In the genomic region with DNA sequence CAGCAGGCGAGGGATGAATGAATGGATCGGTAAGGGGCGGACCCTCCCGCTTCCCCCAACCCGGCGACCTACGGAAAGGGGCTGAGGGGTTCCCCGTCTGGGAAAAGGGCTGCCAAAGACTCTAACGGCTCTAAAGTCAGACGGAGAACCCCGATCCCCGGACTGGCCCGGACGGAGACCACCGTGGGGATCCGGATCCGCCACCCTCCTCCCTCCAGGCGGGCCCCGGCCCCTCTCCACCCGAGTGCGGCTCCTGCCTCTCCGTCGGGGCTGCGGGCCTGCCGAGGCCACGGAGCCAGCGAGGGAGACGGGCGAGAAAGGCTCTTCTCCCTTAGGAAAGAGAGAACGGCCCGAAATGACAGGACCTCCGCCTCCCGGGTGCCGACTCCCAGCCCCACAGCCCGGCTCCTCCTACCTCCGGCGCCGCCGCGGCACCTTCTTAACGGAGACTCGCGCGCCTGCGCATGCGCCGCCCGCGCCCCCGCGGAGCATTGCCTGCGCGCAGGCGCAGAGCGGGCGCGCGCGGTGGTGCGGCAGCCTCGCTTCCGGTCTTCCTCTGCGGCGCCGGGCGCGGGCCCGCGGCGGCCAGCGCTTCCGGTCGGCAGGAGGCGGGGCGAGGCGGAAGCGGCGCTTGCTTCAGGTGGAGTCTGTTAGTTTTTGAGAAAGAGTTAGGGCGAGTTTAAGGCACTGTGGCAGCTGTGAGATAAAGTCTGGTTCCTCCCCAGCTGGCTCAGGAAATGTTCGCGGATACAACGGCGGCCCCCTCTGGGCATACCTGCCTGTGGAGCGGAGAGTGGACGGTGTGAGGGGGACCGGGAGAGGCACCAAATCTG, we compare ENCODE assay signal across 8 cellular contexts. TPM values are rescaled to one million over a fixed set of nuclear protein-coding genes. Genes with fewer than 3 reads are reported as not detected.
DNase-seq lines count a peak whose midpoint lies in the region; ATAC-seq and TF ChIP-seq lines count a peak whose summit lies in the region.

A gene with protein sequence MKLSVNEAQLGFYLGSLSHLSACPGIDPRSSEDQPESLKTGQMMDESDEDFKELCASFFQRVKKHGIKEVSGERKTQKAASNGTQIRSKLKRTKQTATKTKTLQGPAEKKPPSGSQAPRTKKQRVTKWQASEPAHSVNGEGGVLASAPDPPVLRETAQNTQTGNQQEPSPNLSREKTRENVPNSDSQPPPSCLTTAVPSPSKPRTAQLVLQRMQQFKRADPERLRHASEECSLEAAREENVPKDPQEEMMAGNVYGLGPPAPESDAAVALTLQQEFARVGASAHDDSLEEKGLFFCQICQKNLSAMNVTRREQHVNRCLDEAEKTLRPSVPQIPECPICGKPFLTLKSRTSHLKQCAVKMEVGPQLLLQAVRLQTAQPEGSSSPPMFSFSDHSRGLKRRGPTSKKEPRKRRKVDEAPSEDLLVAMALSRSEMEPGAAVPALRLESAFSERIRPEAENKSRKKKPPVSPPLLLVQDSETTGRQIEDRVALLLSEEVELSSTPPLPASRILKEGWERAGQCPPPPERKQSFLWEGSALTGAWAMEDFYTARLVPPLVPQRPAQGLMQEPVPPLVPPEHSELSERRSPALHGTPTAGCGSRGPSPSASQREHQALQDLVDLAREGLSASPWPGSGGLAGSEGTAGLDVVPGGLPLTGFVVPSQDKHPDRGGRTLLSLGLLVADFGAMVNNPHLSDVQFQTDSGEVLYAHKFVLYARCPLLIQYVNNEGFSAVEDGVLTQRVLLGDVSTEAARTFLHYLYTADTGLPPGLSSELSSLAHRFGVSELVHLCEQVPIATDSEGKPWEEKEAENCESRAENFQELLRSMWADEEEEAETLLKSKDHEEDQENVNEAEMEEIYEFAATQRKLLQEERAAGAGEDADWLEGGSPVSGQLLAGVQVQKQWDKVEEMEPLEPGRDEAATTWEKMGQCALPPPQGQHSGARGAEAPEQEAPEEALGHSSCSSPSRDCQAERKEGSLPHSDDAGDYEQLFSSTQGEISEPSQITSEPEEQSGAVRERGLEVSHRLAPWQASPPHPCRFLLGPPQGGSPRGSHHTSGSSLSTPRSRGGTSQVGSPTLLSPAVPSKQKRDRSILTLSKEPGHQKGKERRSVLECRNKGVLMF (N-terminal part only) (minus strand): TSS at position 462 of the 833 bp plus-strand sequence. CDS start 2,642 bp downstream, outside the sequence.

- peaks cover 2% of the 10 kb centered on the region for H3K36me3 ChIP-seq in upper lobe of right lung

- H3K9me3 Mint-ChIP-seq in progenitor cell of endocrine pancreas (ENCODE audit: low read depth), result no peaks in the 10 kb centered on the region

- TF ChIP-seq POLR2A in GM15510 (IDR thresholded peaks at IDR 0.05; ENCODE audit: borderline replicate concordance, extremely low read depth, insufficient read length), result peak; percentile 93

- H3K9me3 ChIP-seq in upper lobe of right lung, result no peaks in the 10 kb centered on the region

- intact Hi-C loops in T-helper 1 cell treated with Interleukin-12 subunit alpha and Interleukin-12 subunit beta and Interleukin-4 antibody, amounts not matched to agents 30 ng/mL and 1 ng/mL, for 36 hours (cut with micrococcal nuclease), result loop anchor here (1.0 to 10.0 kb wide), 14 partner anchors 15 to 1003 kb away; a partner anchor contains a TSS
- intact Hi-C loops in left ventricle myocardium superior (cut with micrococcal nuclease), result no loop called here
- intact Hi-C loops in upper lobe of right lung (cut with DNase I), result no loop called here

- ATAC-seq in HG02885 (IDR thresholded peaks at IDR 0.05; ENCODE audit: poor library complexity, unreplicated experiment), result peak; percentile 89
- peak; percentile 98 for ATAC-seq in left ventricle myocardium superior
- ATAC-seq in upper lobe of right lung, result peak; percentile 98

- DNase-seq in NCI-H1694 (lab: John Stamatoyannopoulos, UW) (peak; percentile 47), amniotic epithelial cell (ENCODE audit: low read depth) (peak; percentile 76), left ventricle myocardium superior (peak; percentile 97), progenitor cell of endocrine pancreas (ENCODE audit: low spot score, unreplicated experiment) (peak; percentile 89), upper lobe of right lung (peak; percentile 96)

- H3K36me3 Mint-ChIP-seq in progenitor cell of endocrine pancreas (ENCODE audit: insufficient read depth), result peaks cover 9% of the 10 kb centered on the region

- H3K4me3 ChIP-seq in upper lobe of right lung, result peak within 1 kb of the TSS; percentile 100

- peak within 1 kb of the TSS; percentile 99 for H3K27ac Mint-ChIP-seq in progenitor cell of endocrine pancreas

- peak within 1 kb of the TSS; percentile 100 for H3K4me3 Mint-ChIP-seq in progenitor cell of endocrine pancreas (ENCODE audit: low read depth)

- H3K27me3 ChIP-seq in upper lobe of right lung, result no peaks in the 10 kb centered on the region

- H3K4me1 ChIP-seq in upper lobe of right lung, result peaks cover 12% of the 10 kb centered on the region

- TF ChIP-seq CTCF in progenitor cell of endocrine pancreas (IDR thresholded peaks at IDR 0.05; ENCODE audit: unreplicated experiment) (no peak), upper lobe of right lung (IDR thresholded peaks at IDR 0.05) (no peak)

- H3K27me3 Mint-ChIP-seq in progenitor cell of endocrine pancreas, result no peaks in the 10 kb centered on the region

- H3K27ac ChIP-seq in upper lobe of right lung, result peak within 1 kb of the TSS; percentile 86

- peaks cover 27% of the 10 kb centered on the region for H3K4me1 Mint-ChIP-seq in progenitor cell of endocrine pancreas (ENCODE audit: low read depth)

RNA-seq across cellular contexts. Expression of the gene that starts here (rescaled TPM):
- 12.0 and 13.0 TPM in 2 replicates for total RNA-seq in T-helper 1 cell treated with Interleukin-12 subunit alpha and Interleukin-12 subunit beta and Interleukin-4 antibody, amounts not matched to agents 30 ng/mL and 1 ng/mL, for 36 hours
- total RNA-seq in left ventricle myocardium superior, result 3.2 TPM
- total RNA-seq in progenitor cell of endocrine pancreas, result 13.8 and 14.0 TPM in 2 replicates
- 5.1 TPM for total RNA-seq in upper lobe of right lung

Comparison
In these comparisons a context has a peak if more than half of its experiments do, and no peak if none do; other contexts are left out.
1. Peak in every context shown above with its lines: DNase-seq, ATAC-seq, H3K4me3 ChIP-seq and H3K27ac ChIP-seq.
2. DNase-seq: peak in every context shown above with its lines; median percentile 97 in left ventricle myocardium superior; 96 in upper lobe of right lung; 89 in progenitor cell of endocrine pancreas; 76 in amniotic epithelial cell; 47 in NCI-H1694.